16 cellular contexts compared by ENCODE assay signal in genomic region chr1:28917757-28918118, GRCh38. TPM values are rescaled to one million over a fixed set of nuclear protein-coding genes. Genes with fewer than 3 reads are reported as not detected.
DNase-seq lines count a peak whose midpoint lies in the region; ATAC-seq and TF ChIP-seq lines count a peak whose summit lies in the region.
"Had no signal": no experiment of that assay in that cellular context is flagged by ENCODE, and none has a peak within 500 bp of the region (broad histone marks: within the 10 kb centered on the region; RNA-seq: fewer than 3 reads in every experiment).

No MANE protein-coding gene starts in this region.

- peak overlapping the region; percentile 93 for H3K27ac Mint-ChIP-seq in CD4-positive, alpha-beta T cell
- peak overlapping the region; percentile 95 for H3K27ac Mint-ChIP-seq in activated naive CD4-positive, alpha-beta T cell treated with anti-CD3 and anti-CD28 coated beads, Interleukin-2, amount 50 U/mL, for 24 hours
- H3K27ac Mint-ChIP-seq in naive thymus-derived CD8-positive, alpha-beta T cell, result peak overlapping the region; percentile 67 to 98 (median 96)
- no peak overlapping the region for H3K27ac Mint-ChIP-seq in osteocyte (ENCODE audit: unreplicated experiment)
- H3K27ac Mint-ChIP-seq: HFFc6 had no signal

- H3K27me3 Mint-ChIP-seq in CD4-positive, alpha-beta T cell, result no peaks in the 10 kb centered on the region
- H3K27me3 Mint-ChIP-seq in activated naive CD4-positive, alpha-beta T cell treated with anti-CD3 and anti-CD28 coated beads, Interleukin-2, amount 50 U/mL, for 24 hours, result no peaks in the 10 kb centered on the region
- H3K27me3 Mint-ChIP-seq in naive thymus-derived CD8-positive, alpha-beta T cell, result no peaks in the 10 kb centered on the region
- H3K27me3 Mint-ChIP-seq in osteocyte (ENCODE audit: unreplicated experiment), result no peaks in the 10 kb centered on the region

- TF ChIP-seq CTCF in CD4-positive, alpha-beta T cell (IDR thresholded peaks at IDR 0.05), result no peak
- TF ChIP-seq CTCF in Loucy (conservative IDR thresholded peaks at IDR 0.05; ENCODE audit: low read length) (no peak), osteocyte (IDR thresholded peaks at IDR 0.05) (no peak), adrenal gland (IDR thresholded peaks at IDR 0.05) (no peak)

- no peaks in the 10 kb centered on the region for H3K9me3 ChIP-seq in CD4-positive, alpha-beta T cell (ENCODE audit: control insufficient read depth, low read length)
- H3K9me3 ChIP-seq in Loucy (ENCODE audit: insufficient read depth, low read depth, low read length) (no peaks in the 10 kb centered on the region), adrenal gland (replicated peaks in 1 of 3) (no peaks in the 10 kb centered on the region)
- H3K9me3 ChIP-seq: left ventricle myocardium inferior, thoracic aorta had no signal

- peak overlapping the region; percentile 90 for H3K4me3 Mint-ChIP-seq in CD4-positive, alpha-beta T cell
- peak overlapping the region; percentile 87 for H3K4me3 Mint-ChIP-seq in activated naive CD4-positive, alpha-beta T cell treated with anti-CD3 and anti-CD28 coated beads, Interleukin-2, amount 50 U/mL, for 24 hours
- peak overlapping the region; percentile 89 to 100 (median 99) for H3K4me3 Mint-ChIP-seq in naive thymus-derived CD8-positive, alpha-beta T cell
- no peak overlapping the region for H3K4me3 Mint-ChIP-seq in osteocyte (ENCODE audit: unreplicated experiment)
- H3K4me3 Mint-ChIP-seq: HFFc6 had no signal

- H3K4me1 ChIP-seq in Loucy (ENCODE audit: insufficient read depth, low read length, poor library complexity, severe bottlenecking), result peaks cover 36% of the 10 kb centered on the region
- peaks cover 9% of the 10 kb centered on the region in 2 donors for H3K4me1 ChIP-seq in adrenal gland (replicated peaks in 1 of 2)

- DNase-seq in CD4-positive, alpha-beta T cell, result no peak
- DNase-seq in naive thymus-derived CD8-positive, alpha-beta T cell, result no peak
- no peak for DNase-seq in NCI-H2171 (lab: John Stamatoyannopoulos, UW)
- no peak for DNase-seq in NCI-H2227 treated with DMSO at 0.1 percent for 48 hours (lab: John Stamatoyannopoulos, UW)
- no peak for DNase-seq in osteocyte (ENCODE audit: extremely low spot score, unreplicated experiment)
- DNase-seq in adrenal gland, result no peak
- DNase-seq: caudate nucleus, DMS79, foreskin fibroblast, HFFc6, left ventricle myocardium inferior, NCI-H1417 treated with DMSO at 0.1 percent for 48 hours, SHP77 treated with DMSO at 0.1 percent for 48 hours had no signal

- H3K4me3 ChIP-seq in Loucy (ENCODE audit: low read length, poor library complexity, severe bottlenecking) (no peak overlapping the region), adrenal gland (no peak overlapping the region)
- H3K4me3 ChIP-seq: left ventricle myocardium inferior, thoracic aorta had no signal

- no peaks in the 10 kb centered on the region for H3K27me3 ChIP-seq in CD4-positive, alpha-beta T cell (ENCODE audit: control insufficient read depth, insufficient read depth, low read length)
- H3K27me3 ChIP-seq in Loucy (ENCODE audit: insufficient read depth, low read length, poor library complexity, severe bottlenecking) (no peaks in the 10 kb centered on the region), adrenal gland (no peaks in the 10 kb centered on the region)

- H3F3A ChIP-seq in Loucy (ENCODE audit: low read depth), result no peaks in the 10 kb centered on the region

- POLR2A ChIA-PET in CD4-positive, alpha-beta T cell (lab: Charles Lee), result interaction anchor here (6.2 kb wide), 1 partner anchor 8 kb away, joined by 110 read pairs; no protein-coding TSS in a partner anchor
- POLR2A ChIA-PET in naive thymus-derived CD8-positive, alpha-beta T cell (lab: Charles Lee), result interaction anchor here (0.6 to 4.7 kb wide), 2 partner anchors 8 to 74 kb away, joined by 4 to 61 read pairs; no protein-coding TSS in a partner anchor

- intact Hi-C loops in CD4-positive, alpha-beta T cell (cut with DNase I, micrococcal nuclease), result loop anchor here (2.0 to 5.0 kb wide), 4 partner anchors 15 to 55 kb away; no protein-coding TSS in a partner anchor
- intact Hi-C loops in adrenal gland (cut with DNase I), result no loop called here

- peaks cover 31% of the 10 kb centered on the region for H4K20me1 ChIP-seq in Loucy (ENCODE audit: insufficient read depth, low read length, poor library complexity, severe bottlenecking)

- peaks cover 80% of the 10 kb centered on the region for H3K4me1 Mint-ChIP-seq in CD4-positive, alpha-beta T cell (ENCODE audit: low read depth)
- H3K4me1 Mint-ChIP-seq in activated naive CD4-positive, alpha-beta T cell treated with anti-CD3 and anti-CD28 coated beads, Interleukin-2, amount 50 U/mL, for 24 hours, result peaks cover 73% of the 10 kb centered on the region
- peaks cover 34 to 74% (median 70%) of the 10 kb centered on the region in 4 donors for H3K4me1 Mint-ChIP-seq in naive thymus-derived CD8-positive, alpha-beta T cell
- H3K4me1 Mint-ChIP-seq in osteocyte (ENCODE audit: unreplicated experiment), result peaks cover 14% of the 10 kb centered on the region

- no peaks in the 10 kb centered on the region for H3K9me2 ChIP-seq in Loucy (replicated peaks; ENCODE audit: low read depth, low read length)

- TF ChIP-seq POLR2A in adrenal gland (IDR thresholded peaks at IDR 0.05), result no peak

- H3K9ac ChIP-seq in Loucy (ENCODE audit: low read depth, low read length, poor library complexity, severe bottlenecking), result no peak overlapping the region

- WGBS in adrenal gland, 4 donors, result 75 to 90% (median 86%) methylated on average over 2 of the region's 2 CpGs

- H3K36me3 ChIP-seq in Loucy (ENCODE audit: insufficient read depth, low read length) (no peaks in the 10 kb centered on the region), adrenal gland (replicated peaks in 1 of 2) (no peaks in the 10 kb centered on the region)
- H3K36me3 ChIP-seq: left ventricle myocardium inferior had no signal

- peak overlapping the region; percentile 48 for H3K4me2 ChIP-seq in Loucy (ENCODE audit: low read depth, low read length, poor library complexity, severe bottlenecking)

- peak overlapping the region; percentile 31 for H3K27ac ChIP-seq in CD4-positive, alpha-beta T cell (ENCODE audit: low read depth, low read length)
- H3K27ac ChIP-seq in adrenal gland, result no peak overlapping the region
- H3K27ac ChIP-seq: left ventricle myocardium inferior, thoracic aorta had no signal

- H2AFZ ChIP-seq in Loucy (ENCODE audit: low read length), result no peak overlapping the region

- H3K36me3 Mint-ChIP-seq in CD4-positive, alpha-beta T cell (ENCODE audit: low read depth), result peaks cover 36% of the 10 kb centered on the region
- peaks cover 2% of the 10 kb centered on the region for H3K36me3 Mint-ChIP-seq in activated naive CD4-positive, alpha-beta T cell treated with anti-CD3 and anti-CD28 coated beads, Interleukin-2, amount 50 U/mL, for 24 hours
- H3K36me3 Mint-ChIP-seq in naive thymus-derived CD8-positive, alpha-beta T cell, result peaks cover 0 to 5% (median 0%) of the 10 kb centered on the region in 3 donors
- H3K36me3 Mint-ChIP-seq in osteocyte (ENCODE audit: unreplicated experiment), result no peaks in the 10 kb centered on the region

- peaks cover 74% of the 10 kb centered on the region for H3K79me2 ChIP-seq in Loucy (ENCODE audit: insufficient read depth, low read length)

- no peak for ATAC-seq in CD4-positive, alpha-beta T cell (ENCODE audit: poor library complexity)
- no peak for ATAC-seq in naive thymus-derived CD8-positive, alpha-beta T cell

- CTCF ChIA-PET in CD4-positive, alpha-beta T cell (lab: Charles Lee), result interaction anchor here (1.1 to 2.1 kb wide), 3 partner anchors 33 to 41 kb away, joined by 3 to 6 read pairs (median 4); no protein-coding TSS in a partner anchor

- H3K9me3 Mint-ChIP-seq in CD4-positive, alpha-beta T cell, result no peaks in the 10 kb centered on the region
- H3K9me3 Mint-ChIP-seq in activated naive CD4-positive, alpha-beta T cell treated with anti-CD3 and anti-CD28 coated beads, Interleukin-2, amount 50 U/mL, for 24 hours, result no peaks in the 10 kb centered on the region
- no peaks in the 10 kb centered on the region for H3K9me3 Mint-ChIP-seq in naive thymus-derived CD8-positive, alpha-beta T cell
- no peaks in the 10 kb centered on the region for H3K9me3 Mint-ChIP-seq in osteocyte (ENCODE audit: unreplicated experiment)
- H3K9me3 Mint-ChIP-seq: HFFc6 had no signal

RNA-seq across cellular contexts. Expression of gene EPB41, which starts 3.4 kb away (rescaled TPM):
- total RNA-seq in CD4-positive, alpha-beta T cell, result 100 to 1,000 TPM; 138 to 145 TPM
- 100 to 1,000 TPM; 300 to 328 TPM for total RNA-seq in naive thymus-derived CD8-positive, alpha-beta T cell
- polyA plus RNA-seq in naive thymus-derived CD8-positive, alpha-beta T cell, result 10 to 100 TPM; 84.1 to 99.9 (median 92.9) TPM
- total RNA-seq in osteocyte (9.7 and 12.7 TPM in 2 replicates), adrenal gland (10 to 100 TPM; 25.5 to 47.8 (median 31.8) TPM)
- 10 to 100 TPM in 2 of 3 donors, 1 to 10 TPM in 1; 6.6 to 23.8 (median 10.2) TPM for polyA plus RNA-seq in adrenal gland

Comparison
In these comparisons a context has a peak if more than half of its experiments do, and no peak if none do; other contexts are left out.
1. intact Hi-C loops: an anchor here in CD4-positive, alpha-beta T cell (2.0 to 5.0 kb wide); none called in adrenal gland.